In genomic region chr19:14405758-14406644, GRCh38 we compare ENCODE assay signal across 1 cellular context.
TF ChIP-seq lines count a peak whose summit lies in the region.

No MANE protein-coding gene starts in this region.

TF ChIP-seq in K562, 482 proteins besides CTCF, POLR2A, EP300 and RAD21 (continued from another document):
- TF ChIP-seq, protein P1, sequence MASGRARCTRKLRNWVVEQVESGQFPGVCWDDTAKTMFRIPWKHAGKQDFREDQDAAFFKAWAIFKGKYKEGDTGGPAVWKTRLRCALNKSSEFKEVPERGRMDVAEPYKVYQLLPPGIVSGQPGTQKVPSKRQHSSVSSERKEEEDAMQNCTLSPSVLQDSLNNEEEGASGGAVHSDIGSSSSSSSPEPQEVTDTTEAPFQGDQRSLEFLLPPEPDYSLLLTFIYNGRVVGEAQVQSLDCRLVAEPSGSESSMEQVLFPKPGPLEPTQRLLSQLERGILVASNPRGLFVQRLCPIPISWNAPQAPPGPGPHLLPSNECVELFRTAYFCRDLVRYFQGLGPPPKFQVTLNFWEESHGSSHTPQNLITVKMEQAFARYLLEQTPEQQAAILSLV (tag; IDR thresholded peaks at IDR 0.05): no peak
- TF ChIP-seq ZBTB34 (CRISPR knock-in tag; IDR thresholded peaks at IDR 0.05) (no peak), GABPA (tag; conservative IDR thresholded peaks at IDR 0.05; ENCODE audit: low read depth) (no peak), KHSRP (IDR thresholded peaks at IDR 0.05) (no peak), FOXP4 (CRISPR knock-in tag; IDR thresholded peaks at IDR 0.05; ENCODE audit: borderline replicate concordance) (0 out of 2 replicates have a peak, but pooled peaks have one; percentile 46), ZNF431 (CRISPR knock-in tag; IDR thresholded peaks at IDR 0.05) (0 out of 2 replicates have a peak, but pooled peaks have one; percentile 50), ESRRB (CRISPR knock-in tag; IDR thresholded peaks at IDR 0.05; ENCODE audit: borderline replicate concordance) (no peak), ATF7 (IDR thresholded peaks at IDR 0.05) (peak; percentile 59; the same call in 1 of the 2 replicates), PPARD (CRISPR knock-in tag; IDR thresholded peaks at IDR 0.05) (no peak), CREBBP (IDR thresholded peaks at IDR 0.05; ENCODE audit: low read depth, low read length) (no peak), ZNF717 (CRISPR knock-in tag; IDR thresholded peaks at IDR 0.05) (no peak), MAFG (tag; conservative IDR thresholded peaks at IDR 0.05) (no peak)
- TF ChIP-seq, protein P2, sequence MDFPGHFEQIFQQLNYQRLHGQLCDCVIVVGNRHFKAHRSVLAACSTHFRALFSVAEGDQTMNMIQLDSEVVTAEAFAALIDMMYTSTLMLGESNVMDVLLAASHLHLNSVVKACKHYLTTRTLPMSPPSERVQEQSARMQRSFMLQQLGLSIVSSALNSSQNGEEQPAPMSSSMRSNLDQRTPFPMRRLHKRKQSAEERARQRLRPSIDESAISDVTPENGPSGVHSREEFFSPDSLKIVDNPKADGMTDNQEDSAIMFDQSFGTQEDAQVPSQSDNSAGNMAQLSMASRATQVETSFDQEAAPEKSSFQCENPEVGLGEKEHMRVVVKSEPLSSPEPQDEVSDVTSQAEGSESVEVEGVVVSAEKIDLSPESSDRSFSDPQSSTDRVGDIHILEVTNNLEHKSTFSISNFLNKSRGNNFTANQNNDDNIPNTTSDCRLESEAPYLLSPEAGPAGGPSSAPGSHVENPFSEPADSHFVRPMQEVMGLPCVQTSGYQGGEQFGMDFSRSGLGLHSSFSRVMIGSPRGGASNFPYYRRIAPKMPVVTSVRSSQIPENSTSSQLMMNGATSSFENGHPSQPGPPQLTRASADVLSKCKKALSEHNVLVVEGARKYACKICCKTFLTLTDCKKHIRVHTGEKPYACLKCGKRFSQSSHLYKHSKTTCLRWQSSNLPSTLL (IDR thresholded peaks at IDR 0.05): no peak
